In genomic region chrX:2608638-2609430, GRCh38 we compare ENCODE assay signal across 7 cellular contexts.
DNase-seq lines count a peak whose midpoint lies in the region; ATAC-seq, FAIRE-seq and TF ChIP-seq lines count a peak whose summit lies in the region.

No MANE protein-coding gene starts in this region.

- peak overlapping the region; percentile 87 for H3K4me2 ChIP-seq in HepG2 (ENCODE audit: low read depth, low read length)

- BruUV-seq in HepG2 (replicated peaks; lab: Mats Ljungman, UMichigan), result TSS peak; percentile 50

- peak; percentile 66 to 93 (median 81) for DNase-seq in T-helper 2 cell
- peak; percentile 68 for DNase-seq in cerebellar cortex (ENCODE audit: low spot score)
- DNase-seq in HepG2 (ENCODE audit: low spot score), result peak; percentile 72
- peak; percentile 80 to 87 for DNase-seq in stimulated activated CD4-positive, alpha-beta T cell treated with anti-CD3 and anti-CD28 coated beads, Interleukin-4, amount 100 ng/mL, for 48 hours (ENCODE audit: low read depth in 2 of 2)
- DNase-seq in NCI-H1930 (lab: John Stamatoyannopoulos, UW), result no peak

- peaks cover 0 to 6% of the 10 kb centered on the region in 2 experiments; a peak in 1 of 5 replicates for H3K36me3 ChIP-seq in HepG2 (replicated peaks in 1 of 2; ENCODE audit: control insufficient read depth in 1 of 2, insufficient read depth in 2 of 2, low read length in 2 of 2)

- peak overlapping the region; percentile 92 for H3K27ac ChIP-seq in HepG2 (ENCODE audit: extremely low read length, insufficient read depth, low read length)

- peak in 1 of 2 experiments; percentile 62; a peak in 2 of 4 replicates for TF ChIP-seq POLR2A in HepG2 (IDR thresholded peaks at IDR 0.05; ENCODE audit: insufficient read depth in 1 of 2, low read depth in 2 of 2, low read length in 2 of 2)

- H3K9ac ChIP-seq in HepG2 (ENCODE audit: insufficient read depth, low read depth, low read length), result peak overlapping the region; percentile 85

- no peak for TF ChIP-seq RAD21 in HepG2 (CRISPR knock-in tag; IDR thresholded peaks at IDR 0.05)

- FAIRE-seq in HepG2 (lab: Jason Lieb, UNC), result no peak

- peaks cover 32% of the 10 kb centered on the region for H3K4me1 ChIP-seq in HepG2 (ENCODE audit: insufficient read depth, low read length)

- ATAC-seq in GM18873 (IDR thresholded peaks at IDR 0.05; ENCODE audit: low FRiP score, unreplicated experiment) (peak; percentile 77), HG03097 (IDR thresholded peaks at IDR 0.05; ENCODE audit: low FRiP score, unreplicated experiment) (peak; percentile 88), HepG2 (peak; percentile 95)

- no peaks in the 10 kb centered on the region for H3K9me3 ChIP-seq in HepG2 (ENCODE audit: low read length)

- peak overlapping the region; percentile 64 to 99 (median 83) for H3K4me3 ChIP-seq in HepG2 (replicated peaks in 1 of 3; ENCODE audit: insufficient read depth in 1 of 3, low read depth in 2 of 3, low read length in 3 of 3)

- no peaks in the 10 kb centered on the region for H4K20me1 ChIP-seq in HepG2 (ENCODE audit: insufficient read depth, low read length)

- no peak overlapping the region for H2AFZ ChIP-seq in HepG2 (ENCODE audit: low read length)

- no peaks in the 10 kb centered on the region; a peak in 1 of 5 replicates for H3K27me3 ChIP-seq in HepG2 (ENCODE audit: control insufficient read depth in 1 of 2, insufficient read depth in 2 of 2, low read length in 2 of 2)

- WGBS in HepG2 (ENCODE audit: low lambda C conversion rate), result 0% methylated on average over 11 of the region's 63 CpGs

- in situ Hi-C loops in HepG2 (cut with HindIII; ENCODE audit: extremely low pct_ligation_motif_present, low pct_unique_long_range_greater_than_20kb), result loop anchor here (10.0 to 25.0 kb wide), 2 partner anchors 964 to 1147 kb away; partner anchors contain the start of gene ASMTL

- TF ChIP-seq EP300 in HepG2 (IDR thresholded peaks at IDR 0.05; ENCODE audit: low read depth in 2 of 2, low read length in 2 of 2) (no peak; a peak in 1 of 4 replicates), HepG2 (CRISPR knock-in tag; IDR thresholded peaks at IDR 0.05; ENCODE audit: borderline replicate concordance) (no peak)

- POLR2A ChIA-PET in HepG2 (lab: Yijun Ruan, JAX), result no interaction called here

- TF ChIP-seq CTCF in HepG2 (CRISPR knock-in tag; IDR thresholded peaks at IDR 0.05), result peak; percentile 3

- H3K79me2 ChIP-seq in HepG2 (ENCODE audit: insufficient read depth, low read length), result peaks cover 12% of the 10 kb centered on the region

- CTCF ChIA-PET in HepG2 (lab: Yijun Ruan, JAX; ENCODE audit: low intra/inter-chr PET ratio, low total read pairs), result no interaction called here

- intact Hi-C loops in HepG2 (cut with micrococcal nuclease; ENCODE audit: unreplicated experiment), result no loop called here

TF ChIP-seq in HepG2, 621 proteins besides CTCF, POLR2A, EP300 and RAD21 (continues in another document):
- TF ChIP-seq KDM1A (CRISPR knock-in tag; IDR thresholded peaks at IDR 0.05) (no peak), POLR2AphosphoS5 (IDR thresholded peaks at IDR 0.05; ENCODE audit: low read depth, low read length) (peak; percentile 66), JDP2 (CRISPR knock-in tag; IDR thresholded peaks at IDR 0.05; ENCODE audit: borderline replicate concordance) (no peak), EHMT2 (IDR thresholded peaks at IDR 0.05; ENCODE audit: borderline replicate concordance, low read depth, low read length) (no peak), GLMP (CRISPR knock-in tag; IDR thresholded peaks at IDR 0.05; ENCODE audit: borderline replicate concordance) (no peak), ZNF543 (CRISPR knock-in tag; IDR thresholded peaks at IDR 0.05) (peak; percentile 14; the same call in 1 of the 2 replicates), SIX1 (CRISPR knock-in tag; IDR thresholded peaks at IDR 0.05; ENCODE audit: borderline replicate concordance) (no peak), ETV6 (CRISPR knock-in tag; conservative IDR thresholded peaks at IDR 0.05) (no peak), ERF (CRISPR knock-in tag; IDR thresholded peaks at IDR 0.05) (no peak), LBX2 (CRISPR knock-in tag; IDR thresholded peaks at IDR 0.05; ENCODE audit: borderline replicate concordance) (0 out of 2 replicates have a peak, but pooled peaks have one; percentile 37), ATM (IDR thresholded peaks at IDR 0.05; ENCODE audit: borderline replicate concordance) (no peak), PHF5A (CRISPR knock-in tag; IDR thresholded peaks at IDR 0.05; ENCODE audit: low read depth, unreplicated experiment) (no peak), POGK (CRISPR knock-in tag; conservative IDR thresholded peaks at IDR 0.05) (no peak; the same call in 1 of the 2 replicates), ZSCAN5A (CRISPR knock-in tag; IDR thresholded peaks at IDR 0.05; ENCODE audit: borderline replicate concordance) (no peak), TFDP1 (CRISPR knock-in tag; IDR thresholded peaks at IDR 0.05; ENCODE audit: borderline replicate concordance) (no peak; the same call in 1 of the 2 replicates), ZNF281 (CRISPR knock-in tag; IDR thresholded peaks at IDR 0.05; ENCODE audit: borderline replicate concordance) (peak; percentile 49; the same call in 1 of the 2 replicates)

Comparison
In these comparisons a context has a peak if more than half of its experiments do, and no peak if none do; other contexts are left out.
1. DNase-seq: peak in T-helper 2 cell (5 of 5), cerebellar cortex (single experiment), HepG2 (single experiment) and stimulated activated CD4-positive, alpha-beta T cell treated with anti-CD3 and anti-CD28 coated beads, Interleukin-4, amount 100 ng/mL, for 48 hours (2 of 2); none in NCI-H1930 (0 of 2).
2. Peak in every context shown above with its lines, with median percentiles within 50 percentile points of each other: ATAC-seq.